Comparison of ENCODE assay signal across 17 cellular contexts in genomic region chr22:22748756-22749155, GRCh38.
A peak's percentile ranks its signal among the peaks of the same experiment; 100 is the strongest.
DNase-seq lines count a peak whose midpoint lies in the region; ATAC-seq, FAIRE-seq and TF ChIP-seq lines count a peak whose summit lies in the region.
"Had no signal": no experiment of that assay in that cellular context is flagged by ENCODE, and none has a peak within 500 bp of the region (broad histone marks: within the 10 kb centered on the region; RNA-seq: fewer than 3 reads in every experiment).

No MANE protein-coding gene starts in this region.

- H3K27ac ChIP-seq in body of pancreas, result no peak overlapping the region
- no peak overlapping the region for H3K27ac ChIP-seq in kidney (ENCODE audit: low read depth in 2 of 2, low read length in 2 of 2)
- H3K27ac ChIP-seq: A549 had no signal

- no peaks in the 10 kb centered on the region for H3K36me3 ChIP-seq in body of pancreas (replicated peaks in 1 of 2; ENCODE audit: insufficient read depth in 1 of 2, low read depth in 2 of 2)
- no peaks in the 10 kb centered on the region for H3K36me3 ChIP-seq in kidney (ENCODE audit: control insufficient read depth in 1 of 2, insufficient read depth in 2 of 2, low read length in 2 of 2)

- no peak for TF ChIP-seq POLR2A in GM12892 (IDR thresholded peaks at IDR 0.05; ENCODE audit: low read depth, low read length)
- TF ChIP-seq POLR2A in body of pancreas (IDR thresholded peaks at IDR 0.05), result no peak

- H3K36me3 Mint-ChIP-seq in osteocyte (ENCODE audit: unreplicated experiment), result no peaks in the 10 kb centered on the region
- H3K36me3 Mint-ChIP-seq: CD4-positive, alpha-beta memory T cell had no signal

- 100% methylated on average over 1 of the region's 1 CpG for WGBS in body of pancreas, 2 donors

- H3K9me3 ChIP-seq in body of pancreas (no peaks in the 10 kb centered on the region), kidney (ENCODE audit: control insufficient read depth in 1 of 2, low read length in 2 of 2) (no peaks in the 10 kb centered on the region)
- H3K9me3 ChIP-seq: A549 had no signal

- in situ Hi-C loops in G401 (cut with HindIII; ENCODE audit: low sequenced_read_pairs), result no loop called here

- no peak overlapping the region for H3K9ac ChIP-seq in kidney (ENCODE audit: low read length in 2 of 2)

- H3K27ac Mint-ChIP-seq in osteocyte (ENCODE audit: unreplicated experiment), result no peak overlapping the region
- H3K27ac Mint-ChIP-seq: GM23338, H9 had no signal

- no peaks in the 10 kb centered on the region for H3K9me3 Mint-ChIP-seq in osteocyte (ENCODE audit: unreplicated experiment)
- H3K9me3 Mint-ChIP-seq: CD4-positive, alpha-beta memory T cell; GM23338; H9 had no signal

- no peaks in the 10 kb centered on the region for H3K27me3 ChIP-seq in body of pancreas

- intact Hi-C loops in body of pancreas (cut with DNase I), result no loop called here
- intact Hi-C loops in kidney (cut with DNase I), result no loop called here

- H3K4me1 Mint-ChIP-seq in osteocyte (ENCODE audit: unreplicated experiment), result no peaks in the 10 kb centered on the region

- FAIRE-seq in GM12892 (lab: Jason Lieb, UNC), result peak; percentile 36
- FAIRE-seq in kidney (lab: Jason Lieb, UNC), result no peak
- FAIRE-seq: A549, G401.6, GM12878 had no signal

- ATAC-seq in body of pancreas (no peak), GM21526 (IDR thresholded peaks at IDR 0.05; ENCODE audit: low FRiP score, unreplicated experiment) (no peak)

- DNase-seq in G401 (ENCODE audit: low spot score) (peak; percentile 87), GM12892 (ENCODE audit: insufficient read length) (no peak), cerebellar cortex (ENCODE audit: low spot score) (peak; percentile 83), osteocyte (ENCODE audit: extremely low spot score, unreplicated experiment) (peak; percentile 48), body of pancreas (no peak), ecto neural progenitor cell (ENCODE audit: low spot score) (no peak), kidney (no peak)
- DNase-seq: 8988T, COR-L47, DMS79 treated with DMSO at 0.1 percent for 48 hours had no signal

- peaks cover 12% of the 10 kb centered on the region for H3K4me1 ChIP-seq in body of pancreas
- H3K4me1 ChIP-seq in kidney (ENCODE audit: control insufficient read depth in 1 of 2, insufficient read depth in 1 of 2, low read depth in 1 of 2, low read length in 2 of 2), result no peaks in the 10 kb centered on the region

- H3K4me3 ChIP-seq in body of pancreas (no peak overlapping the region), kidney (ENCODE audit: low read length in 2 of 2) (no peak overlapping the region)
- H3K4me3 ChIP-seq: A549, GM12878, GM23338 had no signal

- TF ChIP-seq CTCF in osteocyte (IDR thresholded peaks at IDR 0.05), result no peak
- no peak for TF ChIP-seq CTCF in body of pancreas (IDR thresholded peaks at IDR 0.05)
- TF ChIP-seq CTCF in kidney (IDR thresholded peaks at IDR 0.05; ENCODE audit: borderline replicate concordance, extremely low read depth, insufficient read depth), result no peak

- H3K27me3 Mint-ChIP-seq in osteocyte (ENCODE audit: unreplicated experiment), result peaks cover 11% of the 10 kb centered on the region

- no peak overlapping the region for H3K4me3 Mint-ChIP-seq in osteocyte (ENCODE audit: unreplicated experiment)
- H3K4me3 Mint-ChIP-seq: CD4-positive, alpha-beta memory T cell; GM23338; H9 had no signal

Comparison
In these comparisons a context has a peak if more than half of its experiments do, and no peak if none do; other contexts are left out.
1. DNase-seq: peak in G401 (single experiment), cerebellar cortex (single experiment) and osteocyte (single experiment); none in GM12892 (single experiment), body of pancreas (0 of 4), ecto neural progenitor cell (single experiment) and kidney (single experiment).